1 cellular context compared by ENCODE assay signal in the genomic region with DNA sequence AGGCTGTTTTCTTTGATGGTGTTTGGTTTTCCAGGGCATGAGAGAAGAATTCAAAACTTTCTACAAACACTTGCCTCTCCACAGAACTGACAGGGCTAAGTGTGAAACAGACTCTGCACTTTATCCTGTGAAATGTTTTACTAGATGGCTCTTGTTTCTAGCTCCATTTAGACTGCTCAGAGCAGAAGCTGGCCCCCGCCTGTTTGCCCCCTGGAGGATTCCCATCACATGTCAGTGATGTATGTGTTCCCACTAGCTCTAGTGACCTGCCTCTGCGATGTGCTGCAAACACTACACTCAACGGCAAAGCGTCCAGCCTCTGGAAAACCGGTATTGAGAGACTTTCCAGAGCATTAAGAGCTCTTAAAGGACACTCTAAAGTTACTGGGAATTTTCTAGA.
TF ChIP-seq lines count a peak whose summit lies in the region.

No MANE protein-coding gene starts in this region.

TF ChIP-seq in H1, 55 proteins besides CTCF, POLR2A, EP300 and RAD21:
- TF ChIP-seq TBP (IDR thresholded peaks at IDR 0.05; ENCODE audit: low read depth, low read length) (no peak), RNF2 (IDR thresholded peaks at IDR 0.05; ENCODE audit: borderline replicate concordance, low read depth, low read length, missing control alignments, poor library complexity, severe bottlenecking) (no peak), ASH2L (IDR thresholded peaks at IDR 0.05; ENCODE audit: low read length) (no peak), BCL11A (IDR thresholded peaks at IDR 0.05; ENCODE audit: low read depth in 2 of 2, low read length in 2 of 2) (no peak), CREB1 (IDR thresholded peaks at IDR 0.05) (no peak), POLR2AphosphoS5 (IDR thresholded peaks at IDR 0.05; ENCODE audit: low read depth, low read length) (no peak), CHD2 (IDR thresholded peaks at IDR 0.05; ENCODE audit: low read length) (no peak), GABPA (IDR thresholded peaks at IDR 0.05; ENCODE audit: borderline replicate concordance, insufficient read depth, low read length) (no peak), MAFK (IDR thresholded peaks at IDR 0.05; ENCODE audit: low read depth, low read length) (no peak), KDM5A (IDR thresholded peaks at IDR 0.05; ENCODE audit: low read length) (no peak), JUND (IDR thresholded peaks at IDR 0.05; ENCODE audit: low read length) (no peak), SUZ12 (IDR thresholded peaks at IDR 0.05; ENCODE audit: low read length) (no peak), GTF2F1 (IDR thresholded peaks at IDR 0.05; ENCODE audit: borderline replicate concordance, low read depth, low read length) (no peak), NRF1 (IDR thresholded peaks at IDR 0.05; ENCODE audit: low read depth, low read length) (no peak), CEBPB (IDR thresholded peaks at IDR 0.05; ENCODE audit: low read depth, low read length) (no peak)
TF ChIP-seq in H1: peak in this region for 0.
